Comparison of ENCODE assay signal across 1 cellular context in genomic region chr3:46609944-46610722, GRCh38.
TF ChIP-seq lines count a peak whose summit lies in the region.

No MANE protein-coding gene starts in this region.

TF ChIP-seq in GM23338, 12 proteins besides CTCF, POLR2A, EP300 and RAD21 (continued from another document):
- TF ChIP-seq CREB1 (CRISPR knock-in tag; IDR thresholded peaks at IDR 0.05; ENCODE audit: low read depth) (no peak), ZNF462 (CRISPR knock-in tag; IDR thresholded peaks at IDR 0.05) (no peak), STAT1 (IDR thresholded peaks at IDR 0.05; ENCODE audit: unreplicated experiment) (no peak), POLR2AphosphoS5 (IDR thresholded peaks at IDR 0.05; ENCODE audit: low read depth) (no peak), NANOG (IDR thresholded peaks at IDR 0.05; ENCODE audit: borderline replicate concordance) (no peak), ZNF114 (CRISPR knock-in tag; IDR thresholded peaks at IDR 0.05) (no peak), ZNF331 (CRISPR knock-in tag; IDR thresholded peaks at IDR 0.05; ENCODE audit: low read depth) (no peak)
- TF ChIP-seq, protein P1, sequence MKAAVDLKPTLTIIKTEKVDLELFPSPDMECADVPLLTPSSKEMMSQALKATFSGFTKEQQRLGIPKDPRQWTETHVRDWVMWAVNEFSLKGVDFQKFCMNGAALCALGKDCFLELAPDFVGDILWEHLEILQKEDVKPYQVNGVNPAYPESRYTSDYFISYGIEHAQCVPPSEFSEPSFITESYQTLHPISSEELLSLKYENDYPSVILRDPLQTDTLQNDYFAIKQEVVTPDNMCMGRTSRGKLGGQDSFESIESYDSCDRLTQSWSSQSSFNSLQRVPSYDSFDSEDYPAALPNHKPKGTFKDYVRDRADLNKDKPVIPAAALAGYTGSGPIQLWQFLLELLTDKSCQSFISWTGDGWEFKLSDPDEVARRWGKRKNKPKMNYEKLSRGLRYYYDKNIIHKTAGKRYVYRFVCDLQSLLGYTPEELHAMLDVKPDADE (IDR thresholded peaks at IDR 0.05), result no peak
- TF ChIP-seq, protein P2, sequence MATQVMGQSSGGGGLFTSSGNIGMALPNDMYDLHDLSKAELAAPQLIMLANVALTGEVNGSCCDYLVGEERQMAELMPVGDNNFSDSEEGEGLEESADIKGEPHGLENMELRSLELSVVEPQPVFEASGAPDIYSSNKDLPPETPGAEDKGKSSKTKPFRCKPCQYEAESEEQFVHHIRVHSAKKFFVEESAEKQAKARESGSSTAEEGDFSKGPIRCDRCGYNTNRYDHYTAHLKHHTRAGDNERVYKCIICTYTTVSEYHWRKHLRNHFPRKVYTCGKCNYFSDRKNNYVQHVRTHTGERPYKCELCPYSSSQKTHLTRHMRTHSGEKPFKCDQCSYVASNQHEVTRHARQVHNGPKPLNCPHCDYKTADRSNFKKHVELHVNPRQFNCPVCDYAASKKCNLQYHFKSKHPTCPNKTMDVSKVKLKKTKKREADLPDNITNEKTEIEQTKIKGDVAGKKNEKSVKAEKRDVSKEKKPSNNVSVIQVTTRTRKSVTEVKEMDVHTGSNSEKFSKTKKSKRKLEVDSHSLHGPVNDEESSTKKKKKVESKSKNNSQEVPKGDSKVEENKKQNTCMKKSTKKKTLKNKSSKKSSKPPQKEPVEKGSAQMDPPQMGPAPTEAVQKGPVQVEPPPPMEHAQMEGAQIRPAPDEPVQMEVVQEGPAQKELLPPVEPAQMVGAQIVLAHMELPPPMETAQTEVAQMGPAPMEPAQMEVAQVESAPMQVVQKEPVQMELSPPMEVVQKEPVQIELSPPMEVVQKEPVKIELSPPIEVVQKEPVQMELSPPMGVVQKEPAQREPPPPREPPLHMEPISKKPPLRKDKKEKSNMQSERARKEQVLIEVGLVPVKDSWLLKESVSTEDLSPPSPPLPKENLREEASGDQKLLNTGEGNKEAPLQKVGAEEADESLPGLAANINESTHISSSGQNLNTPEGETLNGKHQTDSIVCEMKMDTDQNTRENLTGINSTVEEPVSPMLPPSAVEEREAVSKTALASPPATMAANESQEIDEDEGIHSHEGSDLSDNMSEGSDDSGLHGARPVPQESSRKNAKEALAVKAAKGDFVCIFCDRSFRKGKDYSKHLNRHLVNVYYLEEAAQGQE (IDR thresholded peaks at IDR 0.05; ENCODE audit: unreplicated experiment), result no peak
TF ChIP-seq in GM23338: peak in this region for 0.
